19 cellular contexts compared by ENCODE assay signal in genomic region chr17:12536021-12536420, GRCh38.
"Had no signal": no experiment of that assay in that cellular context is flagged by ENCODE, and none has a peak within 500 bp of the region (broad histone marks: within the 10 kb centered on the region; RNA-seq: fewer than 3 reads in every experiment).

No MANE protein-coding gene starts in this region.

- ATAC-seq: activated CD4-positive, alpha-beta T cell treated with anti-CD3 and anti-CD28 coated beads for 36 hours; activated T-cell treated with anti-CD3 and anti-CD28 coated beads, Interleukin-2, amount 50 U/mL, for 4 hours; body of pancreas; natural killer cell had no signal

- DNase-seq: activated B cell treated with CpG ODN at 0.5 μM for 24 hours; activated CD4-positive, alpha-beta T cell treated with anti-CD3 and anti-CD28 coated beads for 36 hours; activated CD4-positive, alpha-beta T cell treated with anti-CD3 and anti-CD28 coated beads, Interleukin-2, amount 50 U/mL, for 4 hours; activated CD8-positive, alpha-beta memory T cell treated with anti-CD3 and anti-CD28 coated beads, Interleukin-2, amount 50 U/mL, for 48 hours; activated naive CD4-positive, alpha-beta T cell treated with Interleukin-2 at 50 U/mL for 16 hours; activated naive CD8-positive, alpha-beta T cell treated with anti-CD3 and anti-CD28 coated beads, Interleukin-2, amount 10 ng/mL, durations not matched to agents 7 days and 5 days; activated T-cell treated with anti-CD3 and anti-CD28 coated beads, Interleukin-2, amount 50 U/mL, for 4 hours; erythroblast; foreskin melanocyte; immature natural killer cell; natural killer cell; stimulated activated CD4-positive, alpha-beta T cell treated with anti-CD3 and anti-CD28 coated beads, Interleukin-12 subunit alpha, Interleukin-12 subunit beta, amount 100 ng/mL, for 4 hours; stimulated activated CD4-positive, alpha-beta T cell treated with anti-CD3 and anti-CD28 coated beads, Interleukin-4, amount 100 ng/mL, for 4 hours; T1000; uterus had no signal

- H3K27me3 ChIP-seq: body of pancreas, right atrium auricular region, tibial nerve, uterus had no signal

- H3K27ac ChIP-seq: body of pancreas, prostate gland, right atrium auricular region, tibial nerve, uterus had no signal

- H3K4me3 ChIP-seq: body of pancreas, prostate gland, right atrium auricular region, tibial nerve, uterus had no signal

- H3K9me3 ChIP-seq: body of pancreas, prostate gland, right atrium auricular region, tibial nerve, uterus had no signal

- H3K36me3 ChIP-seq: prostate gland, right atrium auricular region, tibial nerve, uterus had no signal

- H3K4me1 ChIP-seq: body of pancreas, prostate gland, right atrium auricular region, tibial nerve, uterus had no signal
